In genomic region chr2:226308981-226309380, GRCh38 we compare ENCODE assay signal across 21 cellular contexts.
DNase-seq lines count a peak whose midpoint lies in the region; ATAC-seq and TF ChIP-seq lines count a peak whose summit lies in the region.
"Had no signal": no experiment of that assay in that cellular context is flagged by ENCODE, and none has a peak within 500 bp of the region (broad histone marks: within the 10 kb centered on the region; RNA-seq: fewer than 3 reads in every experiment).

No MANE protein-coding gene starts in this region.

- ATAC-seq in left ventricle myocardium superior (peak; percentile 76), HG03571 (IDR thresholded peaks at IDR 0.05; ENCODE audit: unreplicated experiment) (no peak), HG03159 (IDR thresholded peaks at IDR 0.05; ENCODE audit: unreplicated experiment) (no peak)
- ATAC-seq: PC-3 had no signal

- no peaks in the 10 kb centered on the region for H3K36me3 ChIP-seq in A673 (ENCODE audit: insufficient read depth, low read length, poor library complexity, severe bottlenecking)
- H3K36me3 ChIP-seq in adipocyte (ENCODE audit: control insufficient read depth, insufficient read depth, low read length, severe bottlenecking) = no peaks in the 10 kb centered on the region
- H3K36me3 ChIP-seq: thyroid gland had no signal

- intact Hi-C loops in A673 (cut with micrococcal nuclease; ENCODE audit: unreplicated experiment) = no loop called here
- intact Hi-C loops in left ventricle myocardium superior (cut with micrococcal nuclease) = no loop called here

- H3K27me3 ChIP-seq in A673 (replicated peaks; ENCODE audit: insufficient read depth, low read depth, low read length, poor library complexity) = no peaks in the 10 kb centered on the region
- no peaks in the 10 kb centered on the region for H3K27me3 ChIP-seq in adipocyte (replicated peaks; ENCODE audit: control insufficient read depth, insufficient read depth, low read length)
- H3K27me3 ChIP-seq: thyroid gland had no signal

- no peaks in the 10 kb centered on the region for H3K9me3 ChIP-seq in A673 (ENCODE audit: low read depth, low read length, poor library complexity, severe bottlenecking)
- H3K9me3 ChIP-seq in adipocyte (ENCODE audit: control insufficient read depth, low read length) = no peaks in the 10 kb centered on the region
- H3K9me3 ChIP-seq: thyroid gland had no signal

- CTCF ChIA-PET in A673 (lab: Charles Lee) = no interaction called here

- H3K4me1 ChIP-seq in A673 (ENCODE audit: insufficient read depth, low read length, poor library complexity, severe bottlenecking) (no peaks in the 10 kb centered on the region), adipocyte (ENCODE audit: control insufficient read depth, insufficient read depth, low read length) (no peaks in the 10 kb centered on the region)

- no peak overlapping the region for H3K4me3 ChIP-seq in A673 (ENCODE audit: low read depth, low read length, poor library complexity, severe bottlenecking)
- H3K4me3 ChIP-seq in adipocyte (ENCODE audit: low read length) = no peak overlapping the region
- H3K4me3 ChIP-seq: thyroid gland had no signal

- no peak overlapping the region for H3K27ac ChIP-seq in A673 (ENCODE audit: low read depth, low read length, poor library complexity, severe bottlenecking)
- H3K27ac ChIP-seq: thyroid gland had no signal

- peak; percentile 66 for DNase-seq in A673 (ENCODE audit: low spot score)
- peak; percentile 69 for DNase-seq in EL
- DNase-seq in adipocyte (ENCODE audit: low read depth) = peak; percentile 45
- peak; percentile 28 for DNase-seq in left ventricle myocardium superior
- DNase-seq in activated gamma-delta T cell treated with Interleukin-2 at 50 U/mL for 16 hours = no peak
- no peak for DNase-seq in NCI-H82 treated with DMSO at 0.1 percent for 48 hours (lab: John Stamatoyannopoulos, UW; ENCODE audit: unreplicated experiment)
- DNase-seq: activated B cell treated with CpG ODN at 0.5 μM for 24 hours; activated effector memory CD4-positive, alpha-beta T cell treated with anti-CD3 and anti-CD28 coated beads, Interleukin-2, amount 50 U/mL, for 16 hours; aorta; DMS79; foreskin melanocyte; Karpas-422; mammary epithelial cell; NCI-H146; NCI-H510A treated with DMSO at 0.1 percent for 48 hours; PC-3; stimulated activated CD4-positive, alpha-beta T cell treated with anti-CD3 and anti-CD28 coated beads, Interleukin-2, amount 100 ng/mL, for 48 hours; stimulated activated CD8-positive, alpha-beta memory T cell treated with anti-CD3 and anti-CD28 coated beads, Interleukin-4, amount 100 ng/mL, for 48 hours; thyroid gland had no signal

- POLR2A ChIA-PET in A673 (lab: Charles Lee; ENCODE audit: low non-redundant PET) = interaction anchor here (0.5 kb wide), 1 partner anchor 189 kb away, joined by 3 read pairs; no protein-coding TSS in a partner anchor

- no peak for TF ChIP-seq CTCF in A673 (conservative IDR thresholded peaks at IDR 0.05; ENCODE audit: low read depth, low read length)

- no TSS peak for BruUV-seq in A673 (replicated peaks; lab: Mats Ljungman, UMichigan)

- no peak overlapping the region for H3K9ac ChIP-seq in adipocyte (ENCODE audit: low read length)

Comparison
In these comparisons a context has a peak if more than half of its experiments do, and no peak if none do; other contexts are left out.
1. DNase-seq: peak in A673 (single experiment), EL (single experiment), adipocyte (single experiment) and left ventricle myocardium superior (single experiment); none in activated gamma-delta T cell treated with Interleukin-2 at 50 U/mL for 16 hours (single experiment) and NCI-H82 treated with DMSO at 0.1 percent for 48 hours (single experiment).